ENCODE assay signal across 15 cellular contexts in the genomic region with DNA sequence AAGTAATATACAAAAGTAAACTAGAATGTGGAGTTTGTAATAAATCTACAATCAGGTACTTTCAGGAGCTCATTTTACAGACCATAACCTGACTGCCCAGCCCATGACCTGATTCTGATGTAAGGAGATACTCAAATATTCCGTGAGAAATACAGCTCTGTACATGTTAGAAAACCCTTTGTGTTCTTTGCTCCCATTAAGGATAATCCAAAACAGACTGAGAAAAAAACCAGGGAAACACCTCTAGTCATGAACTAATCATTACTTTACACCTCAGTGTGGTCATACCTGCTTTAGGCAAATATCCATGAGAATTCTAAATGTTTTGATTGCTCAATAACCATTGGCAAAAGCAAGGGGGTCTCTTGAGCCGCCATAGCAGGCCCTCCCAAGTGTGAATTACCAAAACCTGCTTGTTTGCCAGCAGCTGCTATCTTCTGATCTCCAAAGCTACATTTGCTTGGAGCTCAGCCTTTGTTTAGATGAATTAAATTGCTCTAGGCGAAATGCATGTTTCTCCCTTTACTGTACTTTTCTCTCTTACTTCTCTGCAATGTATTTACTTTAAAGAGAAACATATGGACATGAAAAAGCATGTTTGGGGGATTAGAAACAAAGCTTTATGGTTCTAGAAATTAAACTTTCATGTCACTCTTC.
DNase-seq lines count a peak whose midpoint lies in the region; ATAC-seq and TF ChIP-seq lines count a peak whose summit lies in the region.
"Had no signal": no experiment of that assay in that cellular context is flagged by ENCODE, and none has a peak within 500 bp of the region (broad histone marks: within the 10 kb centered on the region; RNA-seq: fewer than 3 reads in every experiment).

No MANE protein-coding gene starts in this region.

- H3F3A ChIP-seq in SK-N-SH (replicated peaks; ENCODE audit: insufficient read depth): peaks cover 13% of the 10 kb centered on the region

- no peak for TF ChIP-seq RAD21 in SK-N-SH (IDR thresholded peaks at IDR 0.05; ENCODE audit: low read length)

- WGBS in SK-N-SH (ENCODE audit: low lambda C conversion rate): 77% methylated on average over 3 of the region's 3 CpGs

- H3K79me2 ChIP-seq in SK-N-SH (ENCODE audit: insufficient read depth): no peaks in the 10 kb centered on the region
- H3K79me2 ChIP-seq in Karpas-422 (ENCODE audit: low read length): no peaks in the 10 kb centered on the region

- H3K9me3 ChIP-seq in SK-N-SH (no peaks in the 10 kb centered on the region), Karpas-422 (ENCODE audit: low read length) (peaks cover 30% of the 10 kb centered on the region)

- H3K27ac ChIP-seq in SK-N-SH (ENCODE audit: low read depth in 2 of 2, low read length in 1 of 2) (peak overlapping the region in 1 of 2 experiments; percentile 34; a peak in 1 of 4 replicates), Karpas-422 (ENCODE audit: low read length) (no peak overlapping the region)
- H3K27ac ChIP-seq: KMS-11 had no signal

- H3K4me1 ChIP-seq in SK-N-SH (ENCODE audit: control insufficient read depth in 1 of 2, insufficient read depth in 2 of 2, low read depth in 1 of 2, low read length in 1 of 2) (peaks cover 2 to 6% of the 10 kb centered on the region in 2 experiments; a peak in 3 of 4 replicates), Karpas-422 (ENCODE audit: low read length) (no peaks in the 10 kb centered on the region)

- H3K4me3 ChIP-seq in SK-N-SH (ENCODE audit: low read depth in 2 of 2, low read length in 1 of 2) (no peak overlapping the region), Karpas-422 (ENCODE audit: low read length) (no peak overlapping the region)

- 0 out of 4 replicates have a peak, but pooled peaks of 1 of the 2 experiments have one; percentile 13 for TF ChIP-seq EP300 in SK-N-SH (IDR thresholded peaks at IDR 0.05; ENCODE audit: borderline replicate concordance in 1 of 2, low read depth in 1 of 2, low read length in 1 of 2)

- ATAC-seq in SK-N-SH treated with all-trans-retinoic acid at 6 μM for 48 hours: no peak
- ATAC-seq in activated CD4-positive, CD25-positive, alpha-beta regulatory T cell treated with anti-CD3 and anti-CD28 coated beads, Interleukin-2, amount 50 U/mL, for 24 hours: no peak
- ATAC-seq: HCT116 had no signal

- no peaks in the 10 kb centered on the region for H3K27me3 ChIP-seq in SK-N-SH (ENCODE audit: insufficient read depth)
- no peaks in the 10 kb centered on the region for H3K27me3 ChIP-seq in Karpas-422 (ENCODE audit: low read length)

- H2AFZ ChIP-seq in SK-N-SH (ENCODE audit: low read depth) (no peak overlapping the region), Karpas-422 (ENCODE audit: low read length) (no peak overlapping the region)

- TF ChIP-seq CTCF in SK-N-SH (IDR thresholded peaks at IDR 0.05): no peak

- H3K9ac ChIP-seq in SK-N-SH: no peak overlapping the region
- H3K9ac ChIP-seq in Karpas-422 (ENCODE audit: low read length): no peak overlapping the region
- H3K9ac ChIP-seq: KMS-11 had no signal

- H4K20me1 ChIP-seq in SK-N-SH (ENCODE audit: insufficient read depth) (no peaks in the 10 kb centered on the region), Karpas-422 (ENCODE audit: insufficient read depth, low read depth, low read length) (no peaks in the 10 kb centered on the region)

- POLR2A ChIA-PET in SK-N-SH (lab: Yijun Ruan, JAX): no interaction called here

- CTCF ChIA-PET in SK-N-SH (lab: Yijun Ruan, JAX): no interaction called here

- H3K4me2 ChIP-seq in SK-N-SH (no peak overlapping the region), Karpas-422 (ENCODE audit: low read depth, low read length, poor library complexity, severe bottlenecking) (no peak overlapping the region)
- H3K4me2 ChIP-seq: KMS-11 had no signal

- H3K9me2 ChIP-seq in SK-N-SH (no peaks in the 10 kb centered on the region), Karpas-422 (replicated peaks; ENCODE audit: insufficient read depth, low read length) (no peaks in the 10 kb centered on the region)

- peaks cover 0 to 8% of the 10 kb centered on the region in 2 experiments for H3K36me3 ChIP-seq in SK-N-SH (replicated peaks in 1 of 2; ENCODE audit: control insufficient read depth in 1 of 2, insufficient read depth in 2 of 2, low read length in 1 of 2)
- no peaks in the 10 kb centered on the region for H3K36me3 ChIP-seq in Karpas-422 (ENCODE audit: insufficient read depth, low read length)

- no peak for DNase-seq in SK-N-SH
- DNase-seq in dedifferentiated amniotic fluid mesenchymal stem cell (ENCODE audit: extremely low spot score): peak; percentile 26
- DNase-seq in kidney tubule cell (ENCODE audit: low spot score): peak; percentile 15
- DNase-seq in Karpas-422: no peak
- no peak for DNase-seq in NCI-H2107 treated with DMSO at 0.1 percent for 48 hours (lab: John Stamatoyannopoulos, UW; ENCODE audit: unreplicated experiment)
- DNase-seq in 8988T: no peak
- DNase-seq: CD4-positive, alpha-beta memory T cell; NCI-H1048; NCI-H1436 treated with DMSO at 0.1 percent for 48 hours; NCI-H2029 treated with DMSO at 0.1 percent for 48 hours; NCI-H774 had no signal

TF ChIP-seq in SK-N-SH, 30 proteins besides CTCF, POLR2A, EP300 and RAD21:
- TF ChIP-seq RCOR1 (IDR thresholded peaks at IDR 0.05; ENCODE audit: low read length) (0 out of 2 replicates have a peak, but pooled peaks have one; percentile 15), GATA2 (CRISPR knock-in tag; IDR thresholded peaks at IDR 0.05) (peak; percentile 52), TEAD4 (IDR thresholded peaks at IDR 0.05; ENCODE audit: borderline replicate concordance, insufficient read depth) (no peak)

TF ChIP-seq in SK-N-SH treated with all-trans-retinoic acid at 6 μM for 48 hours, 23 proteins besides CTCF, POLR2A, EP300 and RAD21:
- TF ChIP-seq ZNF8 (CRISPR knock-in tag; IDR thresholded peaks at IDR 0.05) (no peak), TCF4 (CRISPR knock-in tag; IDR thresholded peaks at IDR 0.05; ENCODE audit: borderline replicate concordance) (no peak), TOX (CRISPR knock-in tag; IDR thresholded peaks at IDR 0.05; ENCODE audit: borderline replicate concordance) (no peak), PPARA (CRISPR knock-in tag; IDR thresholded peaks at IDR 0.05; ENCODE audit: borderline replicate concordance) (no peak), ZC3H10 (CRISPR knock-in tag; IDR thresholded peaks at IDR 0.05) (no peak), ESRRG (CRISPR knock-in tag; IDR thresholded peaks at IDR 0.05) (no peak), GLIS3 (CRISPR knock-in tag; IDR thresholded peaks at IDR 0.05) (no peak), ZNF70 (CRISPR knock-in tag; IDR thresholded peaks at IDR 0.05) (no peak), ARNTL (CRISPR knock-in tag; IDR thresholded peaks at IDR 0.05; ENCODE audit: borderline replicate concordance, low read depth) (no peak), ZFP3 (CRISPR knock-in tag; IDR thresholded peaks at IDR 0.05) (no peak), RARB (CRISPR knock-in tag; IDR thresholded peaks at IDR 0.05) (no peak)
- TF ChIP-seq, protein P1, sequence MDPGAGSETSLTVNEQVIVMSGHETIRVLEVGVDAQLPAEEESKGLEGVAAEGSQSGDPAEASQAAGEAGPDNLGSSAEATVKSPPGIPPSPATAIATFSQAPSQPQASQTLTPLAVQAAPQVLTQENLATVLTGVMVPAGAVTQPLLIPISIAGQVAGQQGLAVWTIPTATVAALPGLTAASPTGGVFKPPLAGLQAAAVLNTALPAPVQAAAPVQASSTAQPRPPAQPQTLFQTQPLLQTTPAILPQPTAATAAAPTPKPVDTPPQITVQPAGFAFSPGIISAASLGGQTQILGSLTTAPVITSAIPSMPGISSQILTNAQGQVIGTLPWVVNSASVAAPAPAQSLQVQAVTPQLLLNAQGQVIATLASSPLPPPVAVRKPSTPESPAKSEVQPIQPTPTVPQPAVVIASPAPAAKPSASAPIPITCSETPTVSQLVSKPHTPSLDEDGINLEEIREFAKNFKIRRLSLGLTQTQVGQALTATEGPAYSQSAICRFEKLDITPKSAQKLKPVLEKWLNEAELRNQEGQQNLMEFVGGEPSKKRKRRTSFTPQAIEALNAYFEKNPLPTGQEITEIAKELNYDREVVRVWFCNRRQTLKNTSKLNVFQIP (CRISPR knock-in tag; IDR thresholded peaks at IDR 0.05; ENCODE audit: borderline replicate concordance, low read depth): no peak

Comparison
In these comparisons a context has a peak if more than half of its experiments do, and no peak if none do; other contexts are left out.
1. DNase-seq: peak in dedifferentiated amniotic fluid mesenchymal stem cell (single experiment) and kidney tubule cell (single experiment); none in SK-N-SH (single experiment), Karpas-422 (single experiment), NCI-H2107 treated with DMSO at 0.1 percent for 48 hours (single experiment) and 8988T (single experiment).